In the genomic region with DNA sequence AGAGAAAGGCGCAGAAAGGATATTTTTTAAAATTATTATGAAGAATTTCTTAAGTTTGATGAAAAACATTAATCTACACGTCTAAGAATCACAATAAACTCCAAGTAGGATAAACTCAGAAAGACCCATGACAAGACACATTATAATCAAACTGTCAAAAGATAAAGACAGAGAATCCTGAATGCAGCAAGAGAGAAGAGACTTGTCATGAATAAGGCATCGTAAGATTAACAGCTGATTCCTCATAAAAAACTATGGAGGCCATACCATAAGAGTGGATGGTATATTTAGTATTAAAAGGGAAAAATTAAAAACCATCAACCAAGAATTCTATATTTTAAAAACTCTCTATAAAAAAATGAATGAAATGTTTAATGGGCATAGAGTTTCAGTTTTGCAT, we compare ENCODE assay signal across 2 cellular contexts.
TF ChIP-seq lines count a peak whose summit lies in the region.

No MANE protein-coding gene starts in this region.

TF ChIP-seq in HepG2, 621 proteins besides CTCF, POLR2A, EP300 and RAD21 (continued from another document):
- no peak for TF ChIP-seq RBM39 (IDR thresholded peaks at IDR 0.05; ENCODE audit: low read depth, low read length, poor library complexity, severe bottlenecking)
- TF ChIP-seq, protein P1, sequence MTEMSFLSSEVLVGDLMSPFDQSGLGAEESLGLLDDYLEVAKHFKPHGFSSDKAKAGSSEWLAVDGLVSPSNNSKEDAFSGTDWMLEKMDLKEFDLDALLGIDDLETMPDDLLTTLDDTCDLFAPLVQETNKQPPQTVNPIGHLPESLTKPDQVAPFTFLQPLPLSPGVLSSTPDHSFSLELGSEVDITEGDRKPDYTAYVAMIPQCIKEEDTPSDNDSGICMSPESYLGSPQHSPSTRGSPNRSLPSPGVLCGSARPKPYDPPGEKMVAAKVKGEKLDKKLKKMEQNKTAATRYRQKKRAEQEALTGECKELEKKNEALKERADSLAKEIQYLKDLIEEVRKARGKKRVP (CRISPR knock-in tag; IDR thresholded peaks at IDR 0.05), result no peak
- peak; percentile 96 for TF ChIP-seq ZNF317 (CRISPR knock-in tag; IDR thresholded peaks at IDR 0.05)
TF ChIP-seq in HepG2: peak in this region for 1.

TF ChIP-seq in WTC11, 78 proteins besides CTCF, POLR2A, EP300 and RAD21 (continued from another document):
- TF ChIP-seq, protein P2, sequence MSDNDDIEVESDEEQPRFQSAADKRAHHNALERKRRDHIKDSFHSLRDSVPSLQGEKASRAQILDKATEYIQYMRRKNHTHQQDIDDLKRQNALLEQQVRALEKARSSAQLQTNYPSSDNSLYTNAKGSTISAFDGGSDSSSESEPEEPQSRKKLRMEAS (CRISPR knock-in tag; IDR thresholded peaks at IDR 0.05), result no peak
